Comparison of ENCODE assay signal across 12 cellular contexts in the genomic region with DNA sequence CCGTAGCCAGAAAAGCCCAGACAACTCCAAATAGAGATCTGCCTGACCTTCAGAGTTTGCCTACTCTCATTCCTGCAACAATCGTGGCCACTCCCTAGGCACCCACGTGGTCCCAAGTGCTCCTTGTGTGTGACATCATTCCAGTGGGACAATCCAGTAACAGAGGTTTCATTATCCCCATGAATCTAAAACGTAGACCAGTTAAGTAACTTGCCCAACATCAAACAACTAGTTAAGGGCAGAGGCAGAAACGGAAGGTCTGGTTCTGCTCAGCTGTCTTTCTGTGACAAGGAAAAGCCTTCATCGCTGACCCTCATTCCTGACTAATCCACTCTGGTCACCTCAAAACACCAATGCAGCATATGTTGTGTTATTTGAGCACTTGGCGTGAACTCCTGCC.
DNase-seq lines count a peak whose midpoint lies in the region; ATAC-seq, FAIRE-seq and TF ChIP-seq lines count a peak whose summit lies in the region.
"Had no signal": no experiment of that assay in that cellular context is flagged by ENCODE, and none has a peak within 500 bp of the region (broad histone marks: within the 10 kb centered on the region; RNA-seq: fewer than 3 reads in every experiment).

No MANE protein-coding gene starts in this region.

- intact Hi-C loops in psoas muscle (cut with DNase I): no loop called here

- H3K9me3 ChIP-seq in gastroesophageal sphincter (no peaks in the 10 kb centered on the region), psoas muscle (no peaks in the 10 kb centered on the region)
- H3K9me3 ChIP-seq: HAP-1 had no signal

- FAIRE-seq in H54 (lab: Jason Lieb, UNC) (no peak), GM19239 (lab: Jason Lieb, UNC) (no peak)

- no peaks in the 10 kb centered on the region for H3K4me1 Mint-ChIP-seq in immature natural killer cell
- H3K4me1 Mint-ChIP-seq: CD4-positive, alpha-beta memory T cell; stimulated activated naive CD8-positive, alpha-beta T cell treated with anti-CD3 and anti-CD28 coated beads, Interleukin-15, amount 100 ng/mL, for 72 hours had no signal

- peaks cover 0 to 5% (median 0%) of the 10 kb centered on the region in 3 donors for H3K36me3 Mint-ChIP-seq in immature natural killer cell
- H3K36me3 Mint-ChIP-seq: CD4-positive, alpha-beta memory T cell had no signal

- H3K27ac Mint-ChIP-seq in immature natural killer cell: no peak overlapping the region
- H3K27ac Mint-ChIP-seq: CD4-positive, alpha-beta memory T cell; stimulated activated naive CD8-positive, alpha-beta T cell treated with anti-CD3 and anti-CD28 coated beads, Interleukin-15, amount 100 ng/mL, for 72 hours; T-helper 17 cell had no signal

- TF ChIP-seq EP300 in gastroesophageal sphincter (IDR thresholded peaks at IDR 0.05): no peak

- peaks cover 0 to 12% (median 0%) of the 10 kb centered on the region in 3 donors for H3K4me1 ChIP-seq in gastroesophageal sphincter
- H3K4me1 ChIP-seq in psoas muscle: peaks cover 16% of the 10 kb centered on the region
- H3K4me1 ChIP-seq: HAP-1 had no signal

- peaks cover 4 to 7% (median 5%) of the 10 kb centered on the region in 3 donors for H3K27me3 Mint-ChIP-seq in immature natural killer cell (ENCODE audit: low read depth in 3 of 3)

- no peaks in the 10 kb centered on the region for H3K9me3 Mint-ChIP-seq in immature natural killer cell
- H3K9me3 Mint-ChIP-seq: stimulated activated naive CD8-positive, alpha-beta T cell treated with anti-CD3 and anti-CD28 coated beads, Interleukin-15, amount 100 ng/mL, for 72 hours had no signal

- H3K27me3 ChIP-seq in gastroesophageal sphincter: no peaks in the 10 kb centered on the region
- H3K27me3 ChIP-seq in psoas muscle (ENCODE audit: insufficient read depth in 3 of 3, low read length in 2 of 3): no peaks in the 10 kb centered on the region

- H3K27ac ChIP-seq in gastroesophageal sphincter (no peak overlapping the region), psoas muscle (no peak overlapping the region)

- peak; percentile 52 for DNase-seq in DMS 273 treated with DMSO at 0.1 percent for 48 hours (lab: John Stamatoyannopoulos, UW)
- DNase-seq in NCI-H82 treated with DMSO at 0.1 percent for 48 hours (lab: John Stamatoyannopoulos, UW; ENCODE audit: unreplicated experiment): peak; percentile 67
- DNase-seq in psoas muscle: peak in 1 of 2 donors; percentile 31
- DNase-seq in H54 (ENCODE audit: insufficient read length, low spot score): no peak
- no peak for DNase-seq in GM19239 (ENCODE audit: insufficient read length, low spot score)
- no peak for DNase-seq in immature natural killer cell
- DNase-seq: CD4-positive, alpha-beta memory T cell; stimulated activated naive CD8-positive, alpha-beta T cell treated with anti-CD3 and anti-CD28 coated beads, Interleukin-15, amount 100 ng/mL, for 72 hours; T-helper 17 cell had no signal

- TF ChIP-seq CTCF in gastroesophageal sphincter (IDR thresholded peaks at IDR 0.05) (no peak), psoas muscle (IDR thresholded peaks at IDR 0.05) (no peak)

- no peak overlapping the region for H3K4me3 Mint-ChIP-seq in immature natural killer cell
- H3K4me3 Mint-ChIP-seq: CD4-positive, alpha-beta memory T cell; stimulated activated naive CD8-positive, alpha-beta T cell treated with anti-CD3 and anti-CD28 coated beads, Interleukin-15, amount 100 ng/mL, for 72 hours had no signal

- 28 to 38% methylated on average over 2 to 7 of the region's 7 CpGs for whole genome bisulfite sequencing in gastroesophageal sphincter (ENCODE audit: low coverage in 1 of 2), 2 donors
- WGBS in psoas muscle, 3 donors: 12 to 29% (median 20%) methylated on average over 7 of the region's 7 CpGs

- TF ChIP-seq POLR2A in gastroesophageal sphincter (IDR thresholded peaks at IDR 0.05) (no peak), H54 (IDR thresholded peaks at IDR 0.05; ENCODE audit: low read depth, low read length) (no peak)

- H3K4me3 ChIP-seq in gastroesophageal sphincter: peak overlapping the region in 1 of 2 donors; percentile 4
- H3K4me3 ChIP-seq in psoas muscle: peak overlapping the region; percentile 4
- H3K4me3 ChIP-seq: HAP-1 had no signal

- peak; percentile 57 for ATAC-seq in gastroesophageal sphincter
- peak; percentile 56 to 89 (median 78) for ATAC-seq in psoas muscle
- ATAC-seq in HG02884 (IDR thresholded peaks at IDR 0.05; ENCODE audit: unreplicated experiment): no peak
- ATAC-seq: stimulated activated naive CD8-positive, alpha-beta T cell treated with anti-CD3 and anti-CD28 coated beads, Interleukin-15, amount 100 ng/mL, for 72 hours; T-helper 17 cell had no signal

- H3K36me3 ChIP-seq in gastroesophageal sphincter (no peaks in the 10 kb centered on the region), psoas muscle (ENCODE audit: insufficient read depth in 1 of 2, low read depth in 1 of 2) (no peaks in the 10 kb centered on the region)
- H3K36me3 ChIP-seq: HAP-1 had no signal

Comparison
In these comparisons a context has a peak if more than half of its experiments do, and no peak if none do; other contexts are left out.
1. DNase-seq: peak in DMS 273 treated with DMSO at 0.1 percent for 48 hours (single experiment) and NCI-H82 treated with DMSO at 0.1 percent for 48 hours (single experiment); none in H54 (single experiment), GM19239 (single experiment) and immature natural killer cell (0 of 3).